ENCODE assay signal across 8 cellular contexts in genomic region chr12:8242623-8242880, GRCh38. TPM values are rescaled to one million over a fixed set of nuclear protein-coding genes. Genes with fewer than 3 reads are reported as not detected.
DNase-seq lines count a peak whose midpoint lies in the region; ATAC-seq and TF ChIP-seq lines count a peak whose summit lies in the region.
"Not testable (repeated sequence)": the region's sequence is repeated elsewhere in the genome, so short reads cannot be mapped to it uniquely, and the experiment has no call there.

No MANE protein-coding gene starts in this region.

- H3K27ac Mint-ChIP-seq in activated CD4-positive, alpha-beta T cell treated with anti-CD3 and anti-CD28 coated beads for 36 hours, result peak overlapping the region; percentile 63
- H3K27ac Mint-ChIP-seq in brain (peak overlapping the region in 3 of 5 experiments; percentile 60 to 90 (median 84)), type B pancreatic cell (peak overlapping the region; percentile 99)

- H3K27me3 ChIP-seq in DOHH2 (ENCODE audit: control insufficient read depth, low read length); lower lobe of right lung (ENCODE audit: low read depth): not testable (repeated sequence)

- H3K4me1 Mint-ChIP-seq in activated CD4-positive, alpha-beta T cell treated with anti-CD3 and anti-CD28 coated beads for 36 hours, result peaks cover 24% of the 10 kb centered on the region
- peaks cover 15% of the 10 kb centered on the region for H3K4me1 Mint-ChIP-seq in brain
- not testable (repeated sequence) for H3K4me1 Mint-ChIP-seq in type B pancreatic cell (ENCODE audit: unreplicated experiment)

- not testable (repeated sequence) for H3F3A ChIP-seq in DOHH2 (ENCODE audit: control insufficient read depth, insufficient read depth)

- not testable (repeated sequence) for H3K9me3 ChIP-seq in DOHH2 (ENCODE audit: control insufficient read depth, insufficient read depth, low read length); KOPT-K1 (ENCODE audit: insufficient read depth, low read length, poor library complexity, severe bottlenecking); lower lobe of right lung

- CTCF ChIA-PET in activated CD4-positive, alpha-beta T cell treated with anti-CD3 and anti-CD28 coated beads for 36 hours (lab: Charles Lee), result not testable (repeated sequence)

- POLR2A ChIA-PET in activated CD4-positive, alpha-beta T cell treated with anti-CD3 and anti-CD28 coated beads for 36 hours (lab: Charles Lee), result not testable (repeated sequence)

- not testable (repeated sequence) for H3K9me3 Mint-ChIP-seq in activated CD4-positive, alpha-beta T cell treated with anti-CD3 and anti-CD28 coated beads for 36 hours (ENCODE audit: low read depth); brain; type B pancreatic cell

- H3K79me2 ChIP-seq in DOHH2 (ENCODE audit: control insufficient read depth, low read length), result not testable (repeated sequence)

- H3K27ac ChIP-seq in DOHH2 (ENCODE audit: low read depth, low read length), result peak overlapping the region; percentile 26; the same call in 1 of the 2 replicates
- H3K27ac ChIP-seq in KOPT-K1 (ENCODE audit: low read depth, low read length, poor library complexity, severe bottlenecking), result peak overlapping the region; percentile 34
- peak overlapping the region; percentile 69 for H3K27ac ChIP-seq in lower lobe of right lung

- peaks cover 13% of the 10 kb centered on the region for H3K4me1 ChIP-seq in DOHH2 (ENCODE audit: control insufficient read depth, low read length)
- H3K4me1 ChIP-seq in lower lobe of right lung, result not testable (repeated sequence)

- not testable (repeated sequence) for H3K36me3 Mint-ChIP-seq in activated CD4-positive, alpha-beta T cell treated with anti-CD3 and anti-CD28 coated beads for 36 hours (ENCODE audit: low read depth); brain; type B pancreatic cell

- not testable (repeated sequence) for H3K9me2 ChIP-seq in DOHH2 (replicated peaks; ENCODE audit: control insufficient read depth, low read length)

- H3K36me3 ChIP-seq in DOHH2 (ENCODE audit: control insufficient read depth, low read length); KOPT-K1 (ENCODE audit: insufficient read depth, low read length); lower lobe of right lung: not testable (repeated sequence)

- H4K20me1 ChIP-seq in DOHH2 (ENCODE audit: control insufficient read depth, insufficient read depth, low read depth, low read length), result not testable (repeated sequence)

- ATAC-seq in activated CD4-positive, alpha-beta T cell treated with anti-CD3 and anti-CD28 coated beads for 36 hours, result not testable (repeated sequence)
- ATAC-seq in lower lobe of right lung, result peak in 1 of 2 donors; percentile 17

- not testable (repeated sequence) for TF ChIP-seq CTCF in DOHH2 (IDR thresholded peaks at IDR 0.05; ENCODE audit: low read depth, low read length, poor library complexity, severe bottlenecking); brain (conservative IDR thresholded peaks at IDR 0.05); fibroblast of pulmonary artery (IDR thresholded peaks at IDR 0.05; ENCODE audit: low read length, missing control alignments); lower lobe of right lung (IDR thresholded peaks at IDR 0.05); type B pancreatic cell (conservative IDR thresholded peaks at IDR 0.05)

- H3K4me3 ChIP-seq in DOHH2 (ENCODE audit: low read length), result peak overlapping the region; percentile 85
- peak overlapping the region; percentile 67 for H3K4me3 ChIP-seq in fibroblast of pulmonary artery (replicated peaks; ENCODE audit: low read depth, low read length)
- peak overlapping the region; percentile 73 for H3K4me3 ChIP-seq in lower lobe of right lung

- H3K27me3 Mint-ChIP-seq in activated CD4-positive, alpha-beta T cell treated with anti-CD3 and anti-CD28 coated beads for 36 hours; brain; type B pancreatic cell: not testable (repeated sequence)

- intact Hi-C loops in activated CD4-positive, alpha-beta T cell treated with anti-CD3 and anti-CD28 coated beads for 36 hours (cut with DNase I, micrococcal nuclease), result loop anchor here (2.0 to 10.0 kb wide), 7 partner anchors 62 to 1055 kb away; partner anchors contain the start of genes M6PR (in 1 of the 2), PEX5 (in 1 of the 2), RIMKLB (in 1 of the 2) and SLC2A3 (in 1 of the 2)
- intact Hi-C loops in lower lobe of right lung (cut with DNase I), result not testable (repeated sequence)

- H3K4me3 Mint-ChIP-seq in activated CD4-positive, alpha-beta T cell treated with anti-CD3 and anti-CD28 coated beads for 36 hours, result peak overlapping the region; percentile 86
- H3K4me3 Mint-ChIP-seq in brain (peak overlapping the region; percentile 92 to 97 (median 93)), type B pancreatic cell (peak overlapping the region; percentile 95)

- DNase-seq in activated CD4-positive, alpha-beta T cell treated with anti-CD3 and anti-CD28 coated beads for 36 hours; fibroblast of pulmonary artery (ENCODE audit: low read depth); lower lobe of right lung; type B pancreatic cell (ENCODE audit: extremely low spot score, unreplicated experiment): not testable (repeated sequence)
- DNase-seq in pons (ENCODE audit: low spot score), result peak; percentile 6

- H3K4me2 ChIP-seq in DOHH2 (ENCODE audit: low read length), result peak overlapping the region; percentile 88

RNA-seq across cellular contexts. Expression of gene FAM90A1, which starts 15.1 kb away (rescaled TPM):
- under 1 TPM; 0.32 to 0.33 TPM for total RNA-seq in activated CD4-positive, alpha-beta T cell treated with anti-CD3 and anti-CD28 coated beads for 36 hours
- polyA plus RNA-seq in brain (ENCODE audit: insufficient read depth, low read depth, low replicate concordance), result 0.29 TPM
- total RNA-seq in lower lobe of right lung (0.47 TPM), type B pancreatic cell (ENCODE audit: low replicate concordance) (0.36 TPM in 1 of 2 replicates, not detected in the other)
